In the genomic region with DNA sequence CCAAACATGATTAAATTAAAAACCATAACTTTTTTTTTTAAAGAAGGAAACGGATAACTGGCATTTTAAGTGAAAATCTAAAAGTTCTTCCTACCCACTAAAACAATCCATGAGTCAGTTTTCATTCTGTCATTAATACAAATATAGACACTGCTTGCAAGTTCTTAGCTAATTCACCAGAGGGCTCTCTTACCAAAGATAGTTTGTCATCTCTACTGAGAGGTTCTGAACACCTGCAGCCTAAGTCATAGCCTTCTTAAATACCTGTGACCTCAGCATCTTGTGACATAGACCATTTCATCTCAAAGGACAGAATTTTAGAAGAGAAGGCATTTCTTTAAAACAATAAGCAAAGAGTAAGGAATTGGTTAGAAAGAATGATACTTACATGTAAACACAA, we compare ENCODE assay signal across 8 cellular contexts.
A peak's percentile ranks its signal among the peaks of the same experiment; 100 is the strongest.
DNase-seq lines count a peak whose midpoint lies in the region; ATAC-seq and TF ChIP-seq lines count a peak whose summit lies in the region.

No MANE protein-coding gene starts in this region.

- H3K9ac ChIP-seq in Karpas-422 (ENCODE audit: low read length) (no peak overlapping the region), liver (ENCODE audit: low read depth in 1 of 2, low read length in 2 of 2) (no peak overlapping the region)

- 83% methylated on average over 1 of the region's 1 CpG for WGBS in liver

- H3K36me3 ChIP-seq in Karpas-422 (ENCODE audit: insufficient read depth, low read length), result no peaks in the 10 kb centered on the region
- peaks cover 0 to 9% (median under 1%) of the 10 kb centered on the region in 4 donors for H3K36me3 ChIP-seq in liver (ENCODE audit: control insufficient read depth in 4 of 4, insufficient read depth in 3 of 4, low read depth in 1 of 4, low read length in 3 of 4)

- no peaks in the 10 kb centered on the region for H3K9me3 Mint-ChIP-seq in activated CD8-positive, alpha-beta memory T cell treated with anti-CD3 and anti-CD28 coated beads, Interleukin-2, amount 10 ng/mL, durations not matched to agents 7 days and 5 days (ENCODE audit: low read depth)

- H3K4me2 ChIP-seq in Karpas-422 (ENCODE audit: low read depth, low read length, poor library complexity, severe bottlenecking), result no peak overlapping the region

- H3K4me3 ChIP-seq in Karpas-422 (ENCODE audit: low read length) (no peak overlapping the region), liver (ENCODE audit: low read depth in 1 of 3, low read length in 3 of 3) (no peak overlapping the region)

- no peak overlapping the region for H3K27ac ChIP-seq in Karpas-422 (ENCODE audit: low read length)
- H3K27ac ChIP-seq in liver (ENCODE audit: low read depth in 1 of 2, low read length in 2 of 2), result no peak overlapping the region

- no peak for ATAC-seq in GM18502 (IDR thresholded peaks at IDR 0.05; ENCODE audit: poor library complexity, unreplicated experiment)
- ATAC-seq in HG03135 (IDR thresholded peaks at IDR 0.05; ENCODE audit: unreplicated experiment), result no peak
- no peak for ATAC-seq in activated CD8-positive, alpha-beta memory T cell treated with anti-CD3 and anti-CD28 coated beads, Interleukin-2, amount 10 ng/mL, durations not matched to agents 7 days and 5 days

- TF ChIP-seq RAD21 in liver (IDR thresholded peaks at IDR 0.05), result peak; percentile 66 to 77

- no peak overlapping the region for H3K27ac Mint-ChIP-seq in activated CD8-positive, alpha-beta memory T cell treated with anti-CD3 and anti-CD28 coated beads, Interleukin-2, amount 10 ng/mL, durations not matched to agents 7 days and 5 days

- no peaks in the 10 kb centered on the region for H3K4me1 ChIP-seq in Karpas-422 (ENCODE audit: low read length)
- H3K4me1 ChIP-seq in liver (ENCODE audit: control insufficient read depth in 4 of 4, insufficient read depth in 4 of 4, low read length in 3 of 4), result no peaks in the 10 kb centered on the region

- no peaks in the 10 kb centered on the region for H3K4me1 Mint-ChIP-seq in activated CD8-positive, alpha-beta memory T cell treated with anti-CD3 and anti-CD28 coated beads, Interleukin-2, amount 10 ng/mL, durations not matched to agents 7 days and 5 days

- no peaks in the 10 kb centered on the region for H3K79me2 ChIP-seq in Karpas-422 (ENCODE audit: low read length)

- peaks cover 6% of the 10 kb centered on the region for H3K27me3 Mint-ChIP-seq in activated CD8-positive, alpha-beta memory T cell treated with anti-CD3 and anti-CD28 coated beads, Interleukin-2, amount 10 ng/mL, durations not matched to agents 7 days and 5 days

- DNase-seq in DMS53 treated with DMSO at 0.1 percent for 48 hours (lab: John Stamatoyannopoulos, UW; ENCODE audit: unreplicated experiment), result peak; percentile 50
- peak; percentile 68 for DNase-seq in Karpas-422
- DNase-seq in amniotic stem cell (lab: John Stamatoyannopoulos, UW), result peak; percentile 8
- no peak for DNase-seq in effector CD8-positive, alpha-beta T cell (lab: John Stamatoyannopoulos, UW)
- no peak for DNase-seq in activated CD8-positive, alpha-beta memory T cell treated with anti-CD3 and anti-CD28 coated beads, Interleukin-2, amount 10 ng/mL, durations not matched to agents 7 days and 5 days

- H2AFZ ChIP-seq in Karpas-422 (ENCODE audit: low read length), result no peak overlapping the region

- peak; percentile 34 for TF ChIP-seq CTCF in liver (IDR thresholded peaks at IDR 0.05; ENCODE audit: low read depth, low read length, missing input control)

- no peaks in the 10 kb centered on the region for H4K20me1 ChIP-seq in Karpas-422 (ENCODE audit: insufficient read depth, low read depth, low read length)

- CTCF ChIA-PET in activated CD8-positive, alpha-beta memory T cell treated with anti-CD3 and anti-CD28 coated beads, Interleukin-2, amount 10 ng/mL, durations not matched to agents 7 days and 5 days (lab: Charles Lee), result no interaction called here

- H3K27me3 ChIP-seq in Karpas-422 (ENCODE audit: low read length) (no peaks in the 10 kb centered on the region), liver (ENCODE audit: control insufficient read depth in 4 of 4, insufficient read depth in 4 of 4, low read length in 3 of 4) (no peaks in the 10 kb centered on the region)

- H3K36me3 Mint-ChIP-seq in activated CD8-positive, alpha-beta memory T cell treated with anti-CD3 and anti-CD28 coated beads, Interleukin-2, amount 10 ng/mL, durations not matched to agents 7 days and 5 days, result no peaks in the 10 kb centered on the region

- H3K4me3 Mint-ChIP-seq in activated CD8-positive, alpha-beta memory T cell treated with anti-CD3 and anti-CD28 coated beads, Interleukin-2, amount 10 ng/mL, durations not matched to agents 7 days and 5 days, result no peak overlapping the region

- H3K9me2 ChIP-seq in Karpas-422 (replicated peaks; ENCODE audit: insufficient read depth, low read length), result no peaks in the 10 kb centered on the region

- H3K9me3 ChIP-seq in Karpas-422 (ENCODE audit: low read length), result no peaks in the 10 kb centered on the region
- no peaks in the 10 kb centered on the region for H3K9me3 ChIP-seq in liver (ENCODE audit: control insufficient read depth in 4 of 4, low read length in 3 of 4)

TF ChIP-seq in liver, 16 proteins besides CTCF, POLR2A, EP300 and RAD21:
- TF ChIP-seq, protein P1, sequence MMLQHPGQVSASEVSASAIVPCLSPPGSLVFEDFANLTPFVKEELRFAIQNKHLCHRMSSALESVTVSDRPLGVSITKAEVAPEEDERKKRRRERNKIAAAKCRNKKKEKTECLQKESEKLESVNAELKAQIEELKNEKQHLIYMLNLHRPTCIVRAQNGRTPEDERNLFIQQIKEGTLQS (IDR thresholded peaks at IDR 0.05), result no peak
- TF ChIP-seq GABPA (IDR thresholded peaks at IDR 0.05 in 1 of 2, conservative IDR thresholded peaks at IDR 0.05 in 1 of 2) (no peak), JUND (IDR thresholded peaks at IDR 0.05) (no peak), YY1 (IDR thresholded peaks at IDR 0.05) (no peak), EGR1 (IDR thresholded peaks at IDR 0.05; ENCODE audit: low read depth in 2 of 2) (no peak), SP1 (IDR thresholded peaks at IDR 0.05) (no peak), NR2F2 (IDR thresholded peaks at IDR 0.05) (no peak), HNF4G (IDR thresholded peaks at IDR 0.05) (no peak), RXRA (IDR thresholded peaks at IDR 0.05) (no peak), FOXA2 (IDR thresholded peaks at IDR 0.05) (no peak), HNF4A (conservative IDR thresholded peaks at IDR 0.05) (no peak), FOXA1 (IDR thresholded peaks at IDR 0.05) (no peak), TAF1 (conservative IDR thresholded peaks at IDR 0.05) (no peak)
- TF ChIP-seq, protein P2, sequence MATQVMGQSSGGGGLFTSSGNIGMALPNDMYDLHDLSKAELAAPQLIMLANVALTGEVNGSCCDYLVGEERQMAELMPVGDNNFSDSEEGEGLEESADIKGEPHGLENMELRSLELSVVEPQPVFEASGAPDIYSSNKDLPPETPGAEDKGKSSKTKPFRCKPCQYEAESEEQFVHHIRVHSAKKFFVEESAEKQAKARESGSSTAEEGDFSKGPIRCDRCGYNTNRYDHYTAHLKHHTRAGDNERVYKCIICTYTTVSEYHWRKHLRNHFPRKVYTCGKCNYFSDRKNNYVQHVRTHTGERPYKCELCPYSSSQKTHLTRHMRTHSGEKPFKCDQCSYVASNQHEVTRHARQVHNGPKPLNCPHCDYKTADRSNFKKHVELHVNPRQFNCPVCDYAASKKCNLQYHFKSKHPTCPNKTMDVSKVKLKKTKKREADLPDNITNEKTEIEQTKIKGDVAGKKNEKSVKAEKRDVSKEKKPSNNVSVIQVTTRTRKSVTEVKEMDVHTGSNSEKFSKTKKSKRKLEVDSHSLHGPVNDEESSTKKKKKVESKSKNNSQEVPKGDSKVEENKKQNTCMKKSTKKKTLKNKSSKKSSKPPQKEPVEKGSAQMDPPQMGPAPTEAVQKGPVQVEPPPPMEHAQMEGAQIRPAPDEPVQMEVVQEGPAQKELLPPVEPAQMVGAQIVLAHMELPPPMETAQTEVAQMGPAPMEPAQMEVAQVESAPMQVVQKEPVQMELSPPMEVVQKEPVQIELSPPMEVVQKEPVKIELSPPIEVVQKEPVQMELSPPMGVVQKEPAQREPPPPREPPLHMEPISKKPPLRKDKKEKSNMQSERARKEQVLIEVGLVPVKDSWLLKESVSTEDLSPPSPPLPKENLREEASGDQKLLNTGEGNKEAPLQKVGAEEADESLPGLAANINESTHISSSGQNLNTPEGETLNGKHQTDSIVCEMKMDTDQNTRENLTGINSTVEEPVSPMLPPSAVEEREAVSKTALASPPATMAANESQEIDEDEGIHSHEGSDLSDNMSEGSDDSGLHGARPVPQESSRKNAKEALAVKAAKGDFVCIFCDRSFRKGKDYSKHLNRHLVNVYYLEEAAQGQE (IDR thresholded peaks at IDR 0.05), result no peak
- TF ChIP-seq, protein P3, sequence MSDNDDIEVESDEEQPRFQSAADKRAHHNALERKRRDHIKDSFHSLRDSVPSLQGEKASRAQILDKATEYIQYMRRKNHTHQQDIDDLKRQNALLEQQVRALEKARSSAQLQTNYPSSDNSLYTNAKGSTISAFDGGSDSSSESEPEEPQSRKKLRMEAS (IDR thresholded peaks at IDR 0.05), result no peak
- TF ChIP-seq, protein P4, sequence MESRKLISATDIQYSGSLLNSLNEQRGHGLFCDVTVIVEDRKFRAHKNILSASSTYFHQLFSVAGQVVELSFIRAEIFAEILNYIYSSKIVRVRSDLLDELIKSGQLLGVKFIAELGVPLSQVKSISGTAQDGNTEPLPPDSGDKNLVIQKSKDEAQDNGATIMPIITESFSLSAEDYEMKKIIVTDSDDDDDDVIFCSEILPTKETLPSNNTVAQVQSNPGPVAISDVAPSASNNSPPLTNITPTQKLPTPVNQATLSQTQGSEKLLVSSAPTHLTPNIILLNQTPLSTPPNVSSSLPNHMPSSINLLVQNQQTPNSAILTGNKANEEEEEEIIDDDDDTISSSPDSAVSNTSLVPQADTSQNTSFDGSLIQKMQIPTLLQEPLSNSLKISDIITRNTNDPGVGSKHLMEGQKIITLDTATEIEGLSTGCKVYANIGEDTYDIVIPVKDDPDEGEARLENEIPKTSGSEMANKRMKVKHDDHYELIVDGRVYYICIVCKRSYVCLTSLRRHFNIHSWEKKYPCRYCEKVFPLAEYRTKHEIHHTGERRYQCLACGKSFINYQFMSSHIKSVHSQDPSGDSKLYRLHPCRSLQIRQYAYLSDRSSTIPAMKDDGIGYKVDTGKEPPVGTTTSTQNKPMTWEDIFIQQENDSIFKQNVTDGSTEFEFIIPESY (IDR thresholded peaks at IDR 0.05), result no peak

Comparison
In these comparisons a context has a peak if more than half of its experiments do, and no peak if none do; other contexts are left out.
1. DNase-seq: peak in DMS53 treated with DMSO at 0.1 percent for 48 hours (single experiment), Karpas-422 (single experiment) and amniotic stem cell (single experiment); none in effector CD8-positive, alpha-beta T cell (single experiment) and activated CD8-positive, alpha-beta memory T cell treated with anti-CD3 and anti-CD28 coated beads, Interleukin-2, amount 10 ng/mL, durations not matched to agents 7 days and 5 days (single experiment).